24 cellular contexts compared by ENCODE assay signal in the genomic region with DNA sequence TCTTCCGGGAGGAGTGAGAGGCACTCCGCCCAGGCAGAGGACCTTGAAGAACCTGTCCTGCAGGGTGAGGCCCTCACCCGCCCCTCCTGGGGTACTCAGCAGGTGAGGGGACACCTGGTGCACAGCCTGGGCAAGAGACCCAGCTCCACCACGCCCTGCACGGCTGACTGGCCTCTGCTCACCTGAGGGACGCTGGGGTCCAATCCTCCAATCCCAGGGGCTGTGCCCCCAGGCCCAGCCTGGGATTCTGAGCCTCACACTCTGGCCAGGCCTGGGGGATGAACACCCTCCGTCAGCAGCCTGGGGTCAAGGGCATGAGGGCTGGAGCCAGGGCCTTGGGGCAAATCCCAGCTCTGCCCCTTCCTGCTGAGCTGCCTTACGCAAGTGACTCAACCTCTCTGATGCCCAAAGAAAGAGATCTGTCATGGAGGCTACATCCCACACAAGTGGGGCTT.
DNase-seq lines count a peak whose midpoint lies in the region; ATAC-seq, FAIRE-seq and TF ChIP-seq lines count a peak whose summit lies in the region.
"Had no signal": no experiment of that assay in that cellular context is flagged by ENCODE, and none has a peak within 500 bp of the region (broad histone marks: within the 10 kb centered on the region; RNA-seq: fewer than 3 reads in every experiment).

No MANE protein-coding gene starts in this region.

- H3K9me3 Mint-ChIP-seq in stimulated activated effector memory CD8-positive, alpha-beta T cell treated with anti-CD3 and anti-CD28 coated beads, Interleukin-12 subunit alpha, Interleukin-12 subunit beta, amount 100 ng/mL, for 72 hours = no peaks in the 10 kb centered on the region
- H3K9me3 Mint-ChIP-seq: activated naive CD4-positive, alpha-beta T cell treated with anti-CD3 and anti-CD28 coated beads, Interleukin-2, amount 10 ng/mL, durations not matched to agents 7 days and 5 days; activated T-cell treated with anti-CD3 and anti-CD28 coated beads, Interleukin-2, amount 50 U/mL, for 72 hours; GM23338; stimulated activated memory B cell treated with anti-CD40 and anti-IgM and Interleukin-4, amounts not matched to agents 10 μg/mL and 1 μg/mL and 100 μg/mL, for 72 hours; T-cell had no signal

- no peak overlapping the region for H3K9ac ChIP-seq in kidney (ENCODE audit: low read length in 2 of 2)

- DNase-seq in DMS79 treated with DMSO at 0.1 percent for 48 hours (lab: John Stamatoyannopoulos, UW) = peak; percentile 30
- peak; percentile 73 for DNase-seq in NCI-H510A (lab: John Stamatoyannopoulos, UW)
- peak; percentile 74 for DNase-seq in kidney
- DNase-seq in stimulated activated effector memory CD8-positive, alpha-beta T cell treated with anti-CD3 and anti-CD28 coated beads, Interleukin-12 subunit alpha, Interleukin-12 subunit beta, amount 100 ng/mL, for 72 hours (ENCODE audit: low spot score in 2 of 2) = no peak
- no peak for DNase-seq in CD1c-positive myeloid dendritic cell (ENCODE audit: extremely low spot score)
- no peak for DNase-seq in activated T-cell treated with anti-CD3 and anti-CD28 coated beads, Interleukin-2, amount 50 U/mL, for 1 hour
- DNase-seq in cerebellum (ENCODE audit: low spot score) = no peak
- DNase-seq: activated CD4-positive, alpha-beta T cell treated with anti-CD3 and anti-CD28 coated beads for 36 hours; activated naive CD4-positive, alpha-beta T cell treated with anti-CD3 and anti-CD28 coated beads, Interleukin-2, amount 10 ng/mL, durations not matched to agents 7 days and 5 days; activated T-cell treated with anti-CD3 and anti-CD28 coated beads, Interleukin-2, amount 50 U/mL, for 72 hours; AML-193; dermis blood vessel endothelial cell; EL; midbrain; NCI-H146; SHP77; stimulated activated CD4-positive, alpha-beta T cell treated with anti-CD3 and anti-CD28 coated beads, Interleukin-1b, Interleukin-23, amount 100 ng/mL, for 48 hours; T-cell had no signal

- H3K36me3 ChIP-seq in kidney (ENCODE audit: control insufficient read depth in 1 of 2, insufficient read depth in 2 of 2, low read length in 2 of 2) = no peaks in the 10 kb centered on the region
- H3K36me3 ChIP-seq: cardiac muscle cell, prostate gland, suprapubic skin had no signal

- ATAC-seq in stimulated activated effector memory CD8-positive, alpha-beta T cell treated with anti-CD3 and anti-CD28 coated beads, Interleukin-12 subunit alpha, Interleukin-12 subunit beta, amount 100 ng/mL, for 72 hours = peak; percentile 11
- ATAC-seq in HG02840 (IDR thresholded peaks at IDR 0.05; ENCODE audit: low FRiP score, unreplicated experiment) = no peak
- ATAC-seq: activated CD4-positive, alpha-beta T cell treated with anti-CD3 and anti-CD28 coated beads for 36 hours; activated T-cell treated with anti-CD3 and anti-CD28 coated beads, Interleukin-2, amount 50 U/mL, for 72 hours; stimulated activated memory B cell treated with anti-CD40 and anti-IgM and Interleukin-4, amounts not matched to agents 10 μg/mL and 1 μg/mL and 100 μg/mL, for 72 hours; T-cell had no signal

- no peak for FAIRE-seq in kidney (lab: Jason Lieb, UNC)

- no peak for TF ChIP-seq CTCF in kidney (IDR thresholded peaks at IDR 0.05; ENCODE audit: borderline replicate concordance, extremely low read depth, insufficient read depth)

- H3K9me3 ChIP-seq in kidney (ENCODE audit: control insufficient read depth in 1 of 2, low read length in 2 of 2) = no peaks in the 10 kb centered on the region
- H3K9me3 ChIP-seq: prostate gland, suprapubic skin had no signal

- H3K4me1 ChIP-seq in kidney (ENCODE audit: control insufficient read depth in 1 of 2, insufficient read depth in 1 of 2, low read depth in 1 of 2, low read length in 2 of 2) = no peaks in the 10 kb centered on the region
- H3K4me1 ChIP-seq: prostate gland had no signal

- peaks cover 5% of the 10 kb centered on the region for H3K36me3 Mint-ChIP-seq in stimulated activated effector memory CD8-positive, alpha-beta T cell treated with anti-CD3 and anti-CD28 coated beads, Interleukin-12 subunit alpha, Interleukin-12 subunit beta, amount 100 ng/mL, for 72 hours
- H3K36me3 Mint-ChIP-seq: activated naive CD4-positive, alpha-beta T cell treated with anti-CD3 and anti-CD28 coated beads, Interleukin-2, amount 10 ng/mL, durations not matched to agents 7 days and 5 days; stimulated activated memory B cell treated with anti-CD40 and anti-IgM and Interleukin-4, amounts not matched to agents 10 μg/mL and 1 μg/mL and 100 μg/mL, for 72 hours; T-cell had no signal

- intact Hi-C loops in kidney (cut with DNase I) = no loop called here

- H3K27ac ChIP-seq in kidney (ENCODE audit: low read depth in 2 of 2, low read length in 2 of 2) = no peak overlapping the region
- H3K27ac ChIP-seq: cardiac muscle cell, prostate gland, suprapubic skin had no signal

- no peak overlapping the region for H3K4me3 Mint-ChIP-seq in stimulated activated effector memory CD8-positive, alpha-beta T cell treated with anti-CD3 and anti-CD28 coated beads, Interleukin-12 subunit alpha, Interleukin-12 subunit beta, amount 100 ng/mL, for 72 hours
- H3K4me3 Mint-ChIP-seq: activated CD4-positive, alpha-beta T cell treated with anti-CD3 and anti-CD28 coated beads for 36 hours; activated naive CD4-positive, alpha-beta T cell treated with anti-CD3 and anti-CD28 coated beads, Interleukin-2, amount 10 ng/mL, durations not matched to agents 7 days and 5 days; activated T-cell treated with anti-CD3 and anti-CD28 coated beads, Interleukin-2, amount 50 U/mL, for 72 hours; GM23338; stimulated activated memory B cell treated with anti-CD40 and anti-IgM and Interleukin-4, amounts not matched to agents 10 μg/mL and 1 μg/mL and 100 μg/mL, for 72 hours; T-cell had no signal

- H3K27ac Mint-ChIP-seq in stimulated activated effector memory CD8-positive, alpha-beta T cell treated with anti-CD3 and anti-CD28 coated beads, Interleukin-12 subunit alpha, Interleukin-12 subunit beta, amount 100 ng/mL, for 72 hours = no peak overlapping the region
- H3K27ac Mint-ChIP-seq: activated CD4-positive, alpha-beta T cell treated with anti-CD3 and anti-CD28 coated beads for 36 hours; activated naive CD4-positive, alpha-beta T cell treated with anti-CD3 and anti-CD28 coated beads, Interleukin-2, amount 10 ng/mL, durations not matched to agents 7 days and 5 days; activated T-cell treated with anti-CD3 and anti-CD28 coated beads, Interleukin-2, amount 50 U/mL, for 72 hours; stimulated activated memory B cell treated with anti-CD40 and anti-IgM and Interleukin-4, amounts not matched to agents 10 μg/mL and 1 μg/mL and 100 μg/mL, for 72 hours; T-cell had no signal

- H3K4me3 ChIP-seq in kidney (ENCODE audit: low read length in 2 of 2) = no peak overlapping the region
- H3K4me3 ChIP-seq: cardiac muscle cell, GM23338, prostate gland, suprapubic skin had no signal

- peaks cover 9% of the 10 kb centered on the region for H3K4me1 Mint-ChIP-seq in stimulated activated effector memory CD8-positive, alpha-beta T cell treated with anti-CD3 and anti-CD28 coated beads, Interleukin-12 subunit alpha, Interleukin-12 subunit beta, amount 100 ng/mL, for 72 hours
- H3K4me1 Mint-ChIP-seq: activated CD4-positive, alpha-beta T cell treated with anti-CD3 and anti-CD28 coated beads for 36 hours; activated naive CD4-positive, alpha-beta T cell treated with anti-CD3 and anti-CD28 coated beads, Interleukin-2, amount 10 ng/mL, durations not matched to agents 7 days and 5 days; stimulated activated memory B cell treated with anti-CD40 and anti-IgM and Interleukin-4, amounts not matched to agents 10 μg/mL and 1 μg/mL and 100 μg/mL, for 72 hours; T-cell had no signal

Comparison
In these comparisons a context has a peak if more than half of its experiments do, and no peak if none do; other contexts are left out.
1. DNase-seq: peak in DMS79 treated with DMSO at 0.1 percent for 48 hours (single experiment), NCI-H510A (single experiment) and kidney (single experiment); none in stimulated activated effector memory CD8-positive, alpha-beta T cell treated with anti-CD3 and anti-CD28 coated beads, Interleukin-12 subunit alpha, Interleukin-12 subunit beta, amount 100 ng/mL, for 72 hours (0 of 2), CD1c-positive myeloid dendritic cell (single experiment), activated T-cell treated with anti-CD3 and anti-CD28 coated beads, Interleukin-2, amount 50 U/mL, for 1 hour (single experiment) and cerebellum (single experiment).